8 cellular contexts compared by ENCODE assay signal in genomic region chr17:44014133-44014436, GRCh38. TPM values are rescaled to one million over a fixed set of nuclear protein-coding genes. Genes with fewer than 3 reads are reported as not detected.
A peak's percentile ranks its signal among the peaks of the same experiment; 100 is the strongest.
DNase-seq lines count a peak whose midpoint lies in the region; ATAC-seq and TF ChIP-seq lines count a peak whose summit lies in the region.

No MANE protein-coding gene starts in this region.

- H3K27ac Mint-ChIP-seq in activated T-helper 1 cell treated with anti-CD3 and anti-CD28 coated beads, Interleukin-12 subunit alpha, Interleukin-12 subunit beta, Interleukin-2, Interleukin-4 antibody, amounts not matched to agents 30 ng/mL and 10 ng/mL and 1 ng/mL, durations not matched to agents 14 hours and 24 hours and 36 hours: peak overlapping the region; percentile 98

- H3K4me3 Mint-ChIP-seq in activated T-helper 1 cell treated with anti-CD3 and anti-CD28 coated beads, Interleukin-12 subunit alpha, Interleukin-12 subunit beta, Interleukin-2, Interleukin-4 antibody, amounts not matched to agents 30 ng/mL and 10 ng/mL and 1 ng/mL, durations not matched to agents 14 hours and 24 hours and 36 hours: peak overlapping the region; percentile 100

- H3K27me3 Mint-ChIP-seq in activated T-helper 1 cell treated with anti-CD3 and anti-CD28 coated beads, Interleukin-12 subunit alpha, Interleukin-12 subunit beta, Interleukin-2, Interleukin-4 antibody, amounts not matched to agents 30 ng/mL and 10 ng/mL and 1 ng/mL, durations not matched to agents 14 hours and 24 hours and 36 hours (ENCODE audit: insufficient read depth): no peaks in the 10 kb centered on the region

- H3K36me3 Mint-ChIP-seq in activated T-helper 1 cell treated with anti-CD3 and anti-CD28 coated beads, Interleukin-12 subunit alpha, Interleukin-12 subunit beta, Interleukin-2, Interleukin-4 antibody, amounts not matched to agents 30 ng/mL and 10 ng/mL and 1 ng/mL, durations not matched to agents 14 hours and 24 hours and 36 hours (ENCODE audit: low read depth): peaks cover 11% of the 10 kb centered on the region

- H3K4me1 Mint-ChIP-seq in activated T-helper 1 cell treated with anti-CD3 and anti-CD28 coated beads, Interleukin-12 subunit alpha, Interleukin-12 subunit beta, Interleukin-2, Interleukin-4 antibody, amounts not matched to agents 30 ng/mL and 10 ng/mL and 1 ng/mL, durations not matched to agents 14 hours and 24 hours and 36 hours (ENCODE audit: low read depth): peaks cover 16% of the 10 kb centered on the region

- H3K4me3 ChIP-seq in HFF-Myc (replicated peaks; ENCODE audit: low read depth, low read length) (peak overlapping the region; percentile 99), iPS-18c (ENCODE audit: insufficient read depth, low read depth, low read length) (peak overlapping the region; percentile 82)

- no peaks in the 10 kb centered on the region for H3K9me3 Mint-ChIP-seq in activated T-helper 1 cell treated with anti-CD3 and anti-CD28 coated beads, Interleukin-12 subunit alpha, Interleukin-12 subunit beta, Interleukin-2, Interleukin-4 antibody, amounts not matched to agents 30 ng/mL and 10 ng/mL and 1 ng/mL, durations not matched to agents 14 hours and 24 hours and 36 hours

- DNase-seq in HFF-Myc (ENCODE audit: extremely low read depth, low read depth) (no peak), SHP77 (lab: John Stamatoyannopoulos, UW) (no peak), foreskin melanocyte (no peak), EL (no peak)
- DNase-seq in activated T-helper 1 cell treated with anti-CD3 and anti-CD28 coated beads, Interleukin-12 subunit alpha, Interleukin-12 subunit beta, Interleukin-2, Interleukin-4 antibody, amounts not matched to agents 30 ng/mL and 10 ng/mL and 1 ng/mL, durations not matched to agents 14 hours and 24 hours and 36 hours (ENCODE audit: low spot score): no peak
- peak; percentile 38 for DNase-seq in stimulated activated naive CD8-positive, alpha-beta T cell treated with anti-CD3 and anti-CD28 coated beads, Interleukin-15, Interleukin-2, amounts not matched to agents 100 U/mL and 50 U/mL, for 24 hours

- no peaks in the 10 kb centered on the region for H3K9me3 ChIP-seq in iPS-18c (ENCODE audit: control insufficient read depth, insufficient read depth, low read length)

- ATAC-seq in stimulated activated naive CD8-positive, alpha-beta T cell treated with anti-CD3 and anti-CD28 coated beads, Interleukin-15, Interleukin-2, amounts not matched to agents 100 U/mL and 50 U/mL, for 24 hours: no peak
- no peak for ATAC-seq in HG02981 (IDR thresholded peaks at IDR 0.05; ENCODE audit: unreplicated experiment)

- TF ChIP-seq CTCF in HFF-Myc (IDR thresholded peaks at IDR 0.05; ENCODE audit: low read depth, low read length, missing control alignments): no peak

- intact Hi-C loops in activated T-helper 1 cell treated with anti-CD3 and anti-CD28 coated beads, Interleukin-12 subunit alpha, Interleukin-12 subunit beta, Interleukin-2, Interleukin-4 antibody, amounts not matched to agents 30 ng/mL and 10 ng/mL and 1 ng/mL, durations not matched to agents 14 hours and 24 hours and 36 hours (cut with micrococcal nuclease): loop anchor here (1.0 to 2.0 kb wide), 3 partner anchors 57 to 172 kb away; partner anchors contain the start of genes G6PC3, HDAC5 and TMUB2

RNA-seq across cellular contexts. Expression of gene TMEM101, which starts 0.7 kb away (rescaled TPM):
- 31.6 and 32.8 TPM in 2 replicates for total RNA-seq in activated T-helper 1 cell treated with anti-CD3 and anti-CD28 coated beads, Interleukin-12 subunit alpha, Interleukin-12 subunit beta, Interleukin-2, Interleukin-4 antibody, amounts not matched to agents 30 ng/mL and 10 ng/mL and 1 ng/mL, durations not matched to agents 14 hours and 24 hours and 36 hours

RNA-seq across cellular contexts. Expression of gene NAGS, which starts 9.7 kb away (rescaled TPM):
- total RNA-seq in activated T-helper 1 cell treated with anti-CD3 and anti-CD28 coated beads, Interleukin-12 subunit alpha, Interleukin-12 subunit beta, Interleukin-2, Interleukin-4 antibody, amounts not matched to agents 30 ng/mL and 10 ng/mL and 1 ng/mL, durations not matched to agents 14 hours and 24 hours and 36 hours: 0.39 and 0.60 TPM in 2 replicates

RNA-seq across cellular contexts. Expression of gene LSM12, which starts 52.4 kb away (rescaled TPM):
- 93.9 and 95.4 TPM in 2 replicates for total RNA-seq in activated T-helper 1 cell treated with anti-CD3 and anti-CD28 coated beads, Interleukin-12 subunit alpha, Interleukin-12 subunit beta, Interleukin-2, Interleukin-4 antibody, amounts not matched to agents 30 ng/mL and 10 ng/mL and 1 ng/mL, durations not matched to agents 14 hours and 24 hours and 36 hours

RNA-seq across cellular contexts. Expression of gene G6PC3, which starts 56.5 kb away (rescaled TPM):
- total RNA-seq in activated T-helper 1 cell treated with anti-CD3 and anti-CD28 coated beads, Interleukin-12 subunit alpha, Interleukin-12 subunit beta, Interleukin-2, Interleukin-4 antibody, amounts not matched to agents 30 ng/mL and 10 ng/mL and 1 ng/mL, durations not matched to agents 14 hours and 24 hours and 36 hours: 33.5 and 34.9 TPM in 2 replicates
